Comparison of ENCODE assay signal across 8 cellular contexts in the genomic region with DNA sequence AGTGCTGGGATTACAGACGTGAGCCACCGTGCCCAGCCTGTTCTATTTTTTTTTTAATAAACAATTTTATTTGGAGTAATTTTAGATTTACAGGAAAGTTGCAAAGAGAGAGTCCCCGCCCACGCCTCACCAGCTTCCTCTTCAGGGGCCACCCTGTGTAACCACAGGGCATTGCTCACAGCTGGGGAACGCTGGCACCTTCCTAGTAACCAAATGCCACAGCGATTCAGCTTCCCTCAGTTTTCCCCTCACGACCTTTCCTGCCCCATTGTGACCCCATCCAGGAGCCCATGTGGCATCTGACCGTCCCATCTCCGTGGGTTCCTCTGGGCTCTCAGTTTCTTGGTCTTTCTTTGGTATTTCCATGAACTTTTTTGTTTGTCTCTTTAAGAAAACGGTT.
DNase-seq lines count a peak whose midpoint lies in the region; ATAC-seq, FAIRE-seq and TF ChIP-seq lines count a peak whose summit lies in the region.

No MANE protein-coding gene starts in this region.

- TF ChIP-seq EP300 in HepG2 (IDR thresholded peaks at IDR 0.05; ENCODE audit: low read depth in 2 of 2, low read length in 2 of 2), result no peak
- no peak for TF ChIP-seq EP300 in HepG2 (CRISPR knock-in tag; IDR thresholded peaks at IDR 0.05; ENCODE audit: borderline replicate concordance)

- TF ChIP-seq CTCF in liver (IDR thresholded peaks at IDR 0.05; ENCODE audit: low read depth, low read length, missing input control) (no peak), HepG2 (CRISPR knock-in tag; IDR thresholded peaks at IDR 0.05) (no peak), foreskin fibroblast (IDR thresholded peaks at IDR 0.05; ENCODE audit: low read depth, low read length) (no peak)

- no peaks in the 10 kb centered on the region for H3K79me2 ChIP-seq in HepG2 (ENCODE audit: insufficient read depth, low read length)

- no peak for FAIRE-seq in HepG2 (lab: Jason Lieb, UNC)

- CTCF ChIA-PET in HepG2 (lab: Yijun Ruan, JAX; ENCODE audit: low intra/inter-chr PET ratio, low total read pairs), result no interaction called here

- H3K27me3 ChIP-seq in liver (ENCODE audit: control insufficient read depth in 4 of 4, insufficient read depth in 4 of 4, low read length in 3 of 4) (no peaks in the 10 kb centered on the region), HepG2 (ENCODE audit: control insufficient read depth in 1 of 2, insufficient read depth in 2 of 2, low read length in 2 of 2) (no peaks in the 10 kb centered on the region)

- H3K9ac ChIP-seq in liver (ENCODE audit: low read depth in 1 of 2, low read length in 2 of 2), result no peak overlapping the region
- H3K9ac ChIP-seq in HepG2 (ENCODE audit: insufficient read depth, low read depth, low read length), result no peak overlapping the region

- in situ Hi-C loops in HepG2 (cut with HindIII; ENCODE audit: extremely low pct_ligation_motif_present, low pct_unique_long_range_greater_than_20kb), result no loop called here

- no TSS peak for BruUV-seq in HepG2 (replicated peaks; lab: Mats Ljungman, UMichigan)

- H3K4me3 ChIP-seq in liver (ENCODE audit: low read depth in 1 of 3, low read length in 3 of 3) (no peak overlapping the region), HepG2 (replicated peaks in 1 of 3; ENCODE audit: insufficient read depth in 1 of 3, low read depth in 2 of 3, low read length in 3 of 3) (no peak overlapping the region), foreskin fibroblast (ENCODE audit: low read depth in 1 of 2, low read length in 2 of 2) (no peak overlapping the region)

- no peak overlapping the region for H2AFZ ChIP-seq in HepG2 (ENCODE audit: low read length)

- no peak for ATAC-seq in HepG2
- no peak for ATAC-seq in GM19351 (IDR thresholded peaks at IDR 0.05; ENCODE audit: unreplicated experiment)

- no peak overlapping the region; the same call in 1 of the 2 replicates for H3K4me2 ChIP-seq in HepG2 (ENCODE audit: low read depth, low read length)

- H4K20me1 ChIP-seq in HepG2 (ENCODE audit: insufficient read depth, low read length), result no peaks in the 10 kb centered on the region

- peak overlapping the region; percentile 19 to 74 for H3K27ac ChIP-seq in liver (ENCODE audit: low read depth in 1 of 2, low read length in 2 of 2)
- H3K27ac ChIP-seq in HepG2 (ENCODE audit: extremely low read length, insufficient read depth, low read length), result no peak overlapping the region

- intact Hi-C loops in HepG2 (cut with micrococcal nuclease; ENCODE audit: unreplicated experiment), result loop anchor here (10.0 kb wide), 1 partner anchor 304 kb away; no protein-coding TSS in a partner anchor

- DNase-seq in HepG2 (ENCODE audit: low spot score) (no peak), foreskin fibroblast (peak; percentile 72 to 79), NCI-H510A (lab: John Stamatoyannopoulos, UW) (no peak), COR-L47 (lab: John Stamatoyannopoulos, UW) (no peak)
- peak; percentile 44 to 57 for DNase-seq in activated CD8-positive, alpha-beta memory T cell treated with anti-CD3 and anti-CD28 coated beads for 1 hour (ENCODE audit: extremely low read depth in 1 of 2, low read depth in 1 of 2)
- peak in 2 of 3 donors; percentile 42 to 71 for DNase-seq in stimulated activated CD4-positive, alpha-beta T cell treated with anti-CD3 and anti-CD28 coated beads, TNF-alpha, amount 100 ng/mL, for 1 hour (ENCODE audit: low read depth in 3 of 3, low spot score in 1 of 3)

- no peak for TF ChIP-seq POLR2A in HepG2 (IDR thresholded peaks at IDR 0.05; ENCODE audit: insufficient read depth in 1 of 2, low read depth in 2 of 2, low read length in 2 of 2)

- H3K4me1 ChIP-seq in liver (ENCODE audit: control insufficient read depth in 4 of 4, insufficient read depth in 4 of 4, low read length in 3 of 4) (peaks cover 0 to 15% (median 9%) of the 10 kb centered on the region in 4 donors), HepG2 (ENCODE audit: insufficient read depth, low read length) (peaks cover 52% of the 10 kb centered on the region)

- H3K9me3 ChIP-seq in liver (ENCODE audit: control insufficient read depth in 4 of 4, low read length in 3 of 4) (no peaks in the 10 kb centered on the region), HepG2 (ENCODE audit: low read length) (peaks cover 5% of the 10 kb centered on the region; the same call in 1 of the 2 replicates)

- TF ChIP-seq RAD21 in liver (IDR thresholded peaks at IDR 0.05), result no peak
- no peak for TF ChIP-seq RAD21 in HepG2 (CRISPR knock-in tag; IDR thresholded peaks at IDR 0.05)

- POLR2A ChIA-PET in HepG2 (lab: Yijun Ruan, JAX), result no interaction called here

- 70% methylated on average over 10 of the region's 10 CpGs for WGBS in liver
- 63% methylated on average over 10 of the region's 10 CpGs for WGBS in HepG2 (ENCODE audit: low lambda C conversion rate)

- no peaks in the 10 kb centered on the region for H3K36me3 ChIP-seq in liver (ENCODE audit: control insufficient read depth in 4 of 4, insufficient read depth in 3 of 4, low read depth in 1 of 4, low read length in 3 of 4)
- H3K36me3 ChIP-seq in HepG2 (replicated peaks in 1 of 2; ENCODE audit: control insufficient read depth in 1 of 2, insufficient read depth in 2 of 2, low read length in 2 of 2), result no peaks in the 10 kb centered on the region

TF ChIP-seq in liver, 16 proteins besides CTCF, POLR2A, EP300 and RAD21:
- no peak for TF ChIP-seq TAF1 (conservative IDR thresholded peaks at IDR 0.05)
- no peak for TF ChIP-seq FOXA1 (IDR thresholded peaks at IDR 0.05)
- TF ChIP-seq, protein P1, sequence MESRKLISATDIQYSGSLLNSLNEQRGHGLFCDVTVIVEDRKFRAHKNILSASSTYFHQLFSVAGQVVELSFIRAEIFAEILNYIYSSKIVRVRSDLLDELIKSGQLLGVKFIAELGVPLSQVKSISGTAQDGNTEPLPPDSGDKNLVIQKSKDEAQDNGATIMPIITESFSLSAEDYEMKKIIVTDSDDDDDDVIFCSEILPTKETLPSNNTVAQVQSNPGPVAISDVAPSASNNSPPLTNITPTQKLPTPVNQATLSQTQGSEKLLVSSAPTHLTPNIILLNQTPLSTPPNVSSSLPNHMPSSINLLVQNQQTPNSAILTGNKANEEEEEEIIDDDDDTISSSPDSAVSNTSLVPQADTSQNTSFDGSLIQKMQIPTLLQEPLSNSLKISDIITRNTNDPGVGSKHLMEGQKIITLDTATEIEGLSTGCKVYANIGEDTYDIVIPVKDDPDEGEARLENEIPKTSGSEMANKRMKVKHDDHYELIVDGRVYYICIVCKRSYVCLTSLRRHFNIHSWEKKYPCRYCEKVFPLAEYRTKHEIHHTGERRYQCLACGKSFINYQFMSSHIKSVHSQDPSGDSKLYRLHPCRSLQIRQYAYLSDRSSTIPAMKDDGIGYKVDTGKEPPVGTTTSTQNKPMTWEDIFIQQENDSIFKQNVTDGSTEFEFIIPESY (IDR thresholded peaks at IDR 0.05), result no peak
- TF ChIP-seq HNF4A (conservative IDR thresholded peaks at IDR 0.05), result no peak
- TF ChIP-seq JUND (IDR thresholded peaks at IDR 0.05), result no peak
- TF ChIP-seq YY1 (IDR thresholded peaks at IDR 0.05), result no peak

TF ChIP-seq in HepG2, 621 proteins besides CTCF, POLR2A, EP300 and RAD21 (continues in another document):
- no peak for TF ChIP-seq SIN3B (IDR thresholded peaks at IDR 0.05; ENCODE audit: low read length)
- TF ChIP-seq, protein P2, sequence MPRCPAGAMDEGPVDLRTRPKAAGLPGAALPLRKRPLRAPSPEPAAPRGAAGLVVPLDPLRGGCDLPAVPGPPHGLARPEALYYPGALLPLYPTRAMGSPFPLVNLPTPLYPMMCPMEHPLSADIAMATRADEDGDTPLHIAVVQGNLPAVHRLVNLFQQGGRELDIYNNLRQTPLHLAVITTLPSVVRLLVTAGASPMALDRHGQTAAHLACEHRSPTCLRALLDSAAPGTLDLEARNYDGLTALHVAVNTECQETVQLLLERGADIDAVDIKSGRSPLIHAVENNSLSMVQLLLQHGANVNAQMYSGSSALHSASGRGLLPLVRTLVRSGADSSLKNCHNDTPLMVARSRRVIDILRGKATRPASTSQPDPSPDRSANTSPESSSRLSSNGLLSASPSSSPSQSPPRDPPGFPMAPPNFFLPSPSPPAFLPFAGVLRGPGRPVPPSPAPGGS (CRISPR knock-in tag; IDR thresholded peaks at IDR 0.05), result no peak
- no peak for TF ChIP-seq U2AF1 (optimal IDR thresholded peaks at IDR 0.05; ENCODE audit: low read depth, low read length)
- TF ChIP-seq, protein P3, sequence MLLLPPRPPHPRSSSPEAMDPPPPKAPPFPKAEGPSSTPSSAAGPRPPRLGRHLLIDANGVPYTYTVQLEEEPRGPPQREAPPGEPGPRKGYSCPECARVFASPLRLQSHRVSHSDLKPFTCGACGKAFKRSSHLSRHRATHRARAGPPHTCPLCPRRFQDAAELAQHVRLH (CRISPR knock-in tag; IDR thresholded peaks at IDR 0.05; ENCODE audit: borderline replicate concordance, low read depth), result no peak
- TF ChIP-seq MAFK (conservative IDR thresholded peaks at IDR 0.05 in 1 of 2, IDR thresholded peaks at IDR 0.05 in 1 of 2; ENCODE audit: low read length in 2 of 2), result no peak
- no peak for TF ChIP-seq FOSL2 (CRISPR knock-in tag; IDR thresholded peaks at IDR 0.05)
- TF ChIP-seq ZNF616 (CRISPR knock-in tag; IDR thresholded peaks at IDR 0.05; ENCODE audit: low read depth), result no peak
- TF ChIP-seq, protein P4, sequence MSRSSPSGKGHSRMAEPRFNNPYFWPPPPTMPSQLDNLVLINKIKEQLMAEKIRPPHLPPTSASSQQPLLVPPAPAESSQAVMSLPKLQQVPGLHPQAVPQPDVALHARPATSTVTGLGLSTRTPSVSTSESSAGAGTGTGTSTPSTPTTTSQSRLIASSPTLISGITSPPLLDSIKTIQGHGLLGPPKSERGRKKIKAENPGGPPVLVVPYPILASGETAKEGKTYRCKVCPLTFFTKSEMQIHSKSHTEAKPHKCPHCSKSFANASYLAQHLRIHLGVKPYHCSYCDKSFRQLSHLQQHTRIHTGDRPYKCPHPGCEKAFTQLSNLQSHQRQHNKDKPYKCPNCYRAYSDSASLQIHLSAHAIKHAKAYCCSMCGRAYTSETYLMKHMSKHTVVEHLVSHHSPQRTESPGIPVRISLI (CRISPR knock-in tag; IDR thresholded peaks at IDR 0.05; ENCODE audit: borderline replicate concordance), result no peak
- no peak for TF ChIP-seq ARNT2 (CRISPR knock-in tag; IDR thresholded peaks at IDR 0.05; ENCODE audit: low read depth)
- TF ChIP-seq HNRNPL (IDR thresholded peaks at IDR 0.05; ENCODE audit: low read depth, low read length), result no peak
- no peak for TF ChIP-seq MED13 (CRISPR knock-in tag; IDR thresholded peaks at IDR 0.05)
- TF ChIP-seq KDM6A (CRISPR knock-in tag; IDR thresholded peaks at IDR 0.05; ENCODE audit: low read depth), result no peak
- no peak for TF ChIP-seq ZNF768 (CRISPR knock-in tag; IDR thresholded peaks at IDR 0.05)
- TF ChIP-seq SIX4 (CRISPR knock-in tag; IDR thresholded peaks at IDR 0.05), result no peak
- no peak for TF ChIP-seq SMARCE1 (IDR thresholded peaks at IDR 0.05; ENCODE audit: borderline replicate concordance)

Comparison
In these comparisons a context has a peak if more than half of its experiments do, and no peak if none do; other contexts are left out.
1. DNase-seq: peak in activated CD8-positive, alpha-beta memory T cell treated with anti-CD3 and anti-CD28 coated beads for 1 hour (2 of 2), foreskin fibroblast (2 of 2) and stimulated activated CD4-positive, alpha-beta T cell treated with anti-CD3 and anti-CD28 coated beads, TNF-alpha, amount 100 ng/mL, for 1 hour (2 of 3); none in HepG2 (single experiment), NCI-H510A (single experiment) and COR-L47 (single experiment).